Comparison of ENCODE assay signal across 1 cellular context in genomic region chr6:159761873-159762680, GRCh38.
TF ChIP-seq lines count a peak whose summit lies in the region.

Gene ACAT2, plus strand, starts transcription at chr6:159762045. Its CDS starts 43 bp downstream, at chr6:159762088.

TF ChIP-seq in HepG2, 621 proteins besides CTCF, POLR2A, EP300 and RAD21 (continued from another document and continues in another):
- TF ChIP-seq CSRNP2 (CRISPR knock-in tag; conservative IDR thresholded peaks at IDR 0.05; ENCODE audit: low read depth) (no peak), MAFK (conservative IDR thresholded peaks at IDR 0.05 in 1 of 2, IDR thresholded peaks at IDR 0.05 in 1 of 2; ENCODE audit: low read length in 2 of 2) (no peak), ZNF607 (CRISPR knock-in tag; IDR thresholded peaks at IDR 0.05; ENCODE audit: borderline replicate concordance) (peak; percentile 93), HDAC1 (CRISPR knock-in tag; IDR thresholded peaks at IDR 0.05) (peak; percentile 64; the same call in 1 of the 2 replicates), PREB (CRISPR knock-in tag; IDR thresholded peaks at IDR 0.05) (0 out of 2 replicates have a peak, but pooled peaks have one; percentile 89), ZNF891 (CRISPR knock-in tag; IDR thresholded peaks at IDR 0.05) (peak; percentile 78), ZNF251 (CRISPR knock-in tag; IDR thresholded peaks at IDR 0.05) (no peak), TAF1 (CRISPR knock-in tag; IDR thresholded peaks at IDR 0.05) (peak; percentile 98), NFIC (IDR thresholded peaks at IDR 0.05; ENCODE audit: low read length) (no peak), ZNF691 (CRISPR knock-in tag; IDR thresholded peaks at IDR 0.05; ENCODE audit: borderline replicate concordance, low read depth) (peak; percentile 45), ZBTB20 (CRISPR knock-in tag; IDR thresholded peaks at IDR 0.05; ENCODE audit: borderline replicate concordance, low read depth) (peak; percentile 86), ATF6 (CRISPR knock-in tag; conservative IDR thresholded peaks at IDR 0.05) (peak; percentile 51; the same call in 1 of the 2 replicates), ZNF503 (CRISPR knock-in tag; IDR thresholded peaks at IDR 0.05) (peak; percentile 82; the same call in 1 of the 2 replicates), CREB1 (IDR thresholded peaks at IDR 0.05) (peak; percentile 89), CREB1 (CRISPR knock-in tag; IDR thresholded peaks at IDR 0.05) (peak; percentile 95), ZNF614 (CRISPR knock-in tag; IDR thresholded peaks at IDR 0.05; ENCODE audit: borderline replicate concordance) (peak; percentile 14; the same call in 1 of the 2 replicates), TEAD3 (CRISPR knock-in tag; optimal IDR thresholded peaks at IDR 0.05; ENCODE audit: borderline replicate concordance) (no peak), ZNF383 (CRISPR knock-in tag; IDR thresholded peaks at IDR 0.05; ENCODE audit: borderline replicate concordance) (no peak; the same call in 1 of the 2 replicates), ZNF549 (CRISPR knock-in tag; IDR thresholded peaks at IDR 0.05) (no peak), HNRNPUL1 (IDR thresholded peaks at IDR 0.05; ENCODE audit: low read depth, low read length) (no peak), SPEN (CRISPR knock-in tag; IDR thresholded peaks at IDR 0.05; ENCODE audit: low read depth) (peak; percentile 60), KDM6A (CRISPR knock-in tag; IDR thresholded peaks at IDR 0.05; ENCODE audit: low read depth) (no peak), E2F1 (CRISPR knock-in tag; IDR thresholded peaks at IDR 0.05) (peak; percentile 84), ADNP (CRISPR knock-in tag; IDR thresholded peaks at IDR 0.05) (no peak), NCOA1 (CRISPR knock-in tag; IDR thresholded peaks at IDR 0.05) (peak; percentile 97), KLF6 (CRISPR knock-in tag; IDR thresholded peaks at IDR 0.05) (no peak; the same call in 1 of the 2 replicates), PLRG1 (conservative IDR thresholded peaks at IDR 0.05) (no peak), RFX1 (IDR thresholded peaks at IDR 0.05) (no peak), ZNF790 (CRISPR knock-in tag; IDR thresholded peaks at IDR 0.05; ENCODE audit: borderline replicate concordance) (peak; percentile 95; the same call in 1 of the 2 replicates), ARNT2 (CRISPR knock-in tag; IDR thresholded peaks at IDR 0.05; ENCODE audit: low read depth) (peak; percentile 55), KAT2B (IDR thresholded peaks at IDR 0.05; ENCODE audit: borderline replicate concordance, low read depth, low read length) (no peak), BCLAF1 (IDR thresholded peaks at IDR 0.05) (no peak), ARID3A (IDR thresholded peaks at IDR 0.05; ENCODE audit: low read depth, low read length) (no peak), POLR2G (IDR thresholded peaks at IDR 0.05; ENCODE audit: low read depth, low read length) (peak; percentile 76), ZNF496 (CRISPR knock-in tag; IDR thresholded peaks at IDR 0.05; ENCODE audit: insufficient replicate concordance) (no peak), CENPX (CRISPR knock-in tag; IDR thresholded peaks at IDR 0.05) (no peak), AGO2 (optimal IDR thresholded peaks at IDR 0.05; ENCODE audit: low read depth, low read length) (peak; percentile 97), ZNF639 (CRISPR knock-in tag; conservative IDR thresholded peaks at IDR 0.05) (peak; percentile 65), ESRRA (CRISPR knock-in tag; IDR thresholded peaks at IDR 0.05; ENCODE audit: low read depth) (no peak), ONECUT2 (CRISPR knock-in tag; IDR thresholded peaks at IDR 0.05) (peak; percentile 41; the same call in 1 of the 2 replicates), MAF1 (CRISPR knock-in tag; IDR thresholded peaks at IDR 0.05; ENCODE audit: borderline replicate concordance) (peak; percentile 58), ZNF616 (CRISPR knock-in tag; IDR thresholded peaks at IDR 0.05; ENCODE audit: low read depth) (no peak; the same call in 1 of the 2 replicates), ZNF430 (CRISPR knock-in tag; IDR thresholded peaks at IDR 0.05) (peak; percentile 85; the same call in 1 of the 2 replicates), NFATC3 (CRISPR knock-in tag; IDR thresholded peaks at IDR 0.05) (peak; percentile 82), ZNF740 (CRISPR knock-in tag; IDR thresholded peaks at IDR 0.05) (0 out of 2 replicates have a peak, but pooled peaks have one; percentile 42), HOXA5 (CRISPR knock-in tag; IDR thresholded peaks at IDR 0.05) (peak; percentile 94), TCF7 (IDR thresholded peaks at IDR 0.05; ENCODE audit: low read depth) (no peak), ZUFSP (CRISPR knock-in tag; IDR thresholded peaks at IDR 0.05; ENCODE audit: borderline replicate concordance) (no peak), ZNF337 (CRISPR knock-in tag; IDR thresholded peaks at IDR 0.05; ENCODE audit: borderline replicate concordance, low read depth) (peak; percentile 95), SRSF1 (optimal IDR thresholded peaks at IDR 0.05; ENCODE audit: low read depth, low read length) (peak; percentile 75), MED13 (CRISPR knock-in tag; IDR thresholded peaks at IDR 0.05) (peak; percentile 91), ZNF343 (CRISPR knock-in tag; IDR thresholded peaks at IDR 0.05) (peak; percentile 49; the same call in 1 of the 2 replicates), SMARCE1 (IDR thresholded peaks at IDR 0.05; ENCODE audit: borderline replicate concordance) (no peak)
